In the genomic region with DNA sequence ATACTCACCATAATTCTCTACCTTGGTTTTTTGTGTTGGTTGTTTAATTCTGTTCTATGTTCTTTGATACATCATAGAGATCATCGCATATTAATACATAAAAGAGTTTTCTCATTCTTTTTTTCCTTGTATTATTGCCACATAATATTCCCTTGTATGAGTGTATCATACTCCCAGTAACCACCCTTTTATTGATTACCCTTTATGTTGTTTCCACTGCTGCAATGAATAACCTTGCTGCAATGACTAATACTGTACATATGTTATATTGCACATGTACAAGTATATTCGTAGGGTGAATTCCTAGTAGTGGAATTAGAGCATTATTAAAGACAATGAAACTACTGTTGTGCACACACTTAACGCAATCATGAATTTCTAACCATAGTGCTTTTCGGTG, we compare ENCODE assay signal across 8 cellular contexts.
"Had no signal": no experiment of that assay in that cellular context is flagged by ENCODE, and none has a peak within 500 bp of the region (broad histone marks: within the 10 kb centered on the region; RNA-seq: fewer than 3 reads in every experiment).

No MANE protein-coding gene starts in this region.

- H3K9me3 ChIP-seq: MG63 had no signal

- H3K27me3 ChIP-seq: brain microvascular endothelial cell, MG63 had no signal

- DNase-seq: activated CD4-positive, alpha-beta T cell treated with anti-CD3 and anti-CD28 coated beads, Interleukin-2, amount 50 U/mL, for 4 hours; activated effector memory CD4-positive, alpha-beta T cell treated with Interleukin-2 at 50 U/mL for 16 hours; activated T-cell treated with anti-CD3 and anti-CD28 coated beads, Interleukin-2, amount 50 U/mL, for 4 hours; aorta; MG63; Right ventricle myocardium superior; T-helper 9 cell had no signal

- H3K27ac ChIP-seq: brain microvascular endothelial cell had no signal

- H3K36me3 ChIP-seq: brain microvascular endothelial cell, MG63 had no signal

- H3K4me3 ChIP-seq: MG63 had no signal
